13 cellular contexts compared by ENCODE assay signal in the genomic region with DNA sequence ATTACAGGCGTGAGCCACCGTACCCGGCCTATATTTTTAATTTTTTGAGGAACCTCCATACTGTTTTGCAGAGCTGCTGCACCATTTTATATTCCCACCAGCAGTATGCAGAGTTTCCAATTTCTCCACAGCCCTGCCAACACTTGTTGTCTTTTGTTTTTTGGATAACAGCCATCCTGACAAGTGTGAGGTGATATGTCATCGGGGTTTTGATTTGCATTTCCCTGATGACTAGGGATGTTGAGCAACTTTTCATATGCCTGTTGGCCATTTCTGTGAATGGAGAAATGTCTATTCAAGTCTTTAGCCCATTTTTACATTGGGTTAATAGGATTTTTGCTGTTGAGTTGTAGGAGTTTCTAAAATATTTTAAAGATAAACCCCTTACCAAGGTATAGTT. TPM values are rescaled to one million over a fixed set of nuclear protein-coding genes. Genes with fewer than 3 reads are reported as not detected.
A peak's percentile ranks its signal among the peaks of the same experiment; 100 is the strongest.
DNase-seq lines count a peak whose midpoint lies in the region; ATAC-seq, FAIRE-seq and TF ChIP-seq lines count a peak whose summit lies in the region.
"Had no signal": no experiment of that assay in that cellular context is flagged by ENCODE, and none has a peak within 500 bp of the region (broad histone marks: within the 10 kb centered on the region; RNA-seq: fewer than 3 reads in every experiment).

No MANE protein-coding gene starts in this region.

- intact Hi-C loops in PC-9 (cut with micrococcal nuclease; ENCODE audit: unreplicated experiment), result no loop called here
- intact Hi-C loops in pancreas (cut with DNase I), result no loop called here

- TF ChIP-seq CTCF in PC-9 (conservative IDR thresholded peaks at IDR 0.05), result no peak
- TF ChIP-seq CTCF in epithelial cell of proximal tubule (conservative IDR thresholded peaks at IDR 0.05; ENCODE audit: low read depth, low read length), result no peak
- TF ChIP-seq CTCF in pancreas (IDR thresholded peaks at IDR 0.05), result no peak

- POLR2A ChIA-PET in PC-9 (lab: Charles Lee; ENCODE audit: unreplicated experiment), result interaction anchor here (0.6 kb wide), 2 partner anchors 14 to 1992 kb away, joined by 4 to 5 read pairs; no protein-coding TSS in a partner anchor

- H3F3A ChIP-seq in PC-9 (ENCODE audit: insufficient read depth, low read depth), result peaks cover 23% of the 10 kb centered on the region

- H3K4me3 ChIP-seq in PC-9, result no peak overlapping the region
- H3K4me3 ChIP-seq in epithelial cell of proximal tubule (ENCODE audit: low read depth, low read length), result no peak overlapping the region
- H3K4me3 ChIP-seq in pancreas, result no peak overlapping the region
- H3K4me3 ChIP-seq: Peyer's patch, spleen had no signal

- no peak for FAIRE-seq in pancreas (lab: Jason Lieb, UNC)

- no peak overlapping the region for H2AFZ ChIP-seq in PC-9

- 0 out of 2 replicates have a peak, but pooled peaks cover 4% of the 10 kb centered on the region for H3K79me2 ChIP-seq in PC-9 (ENCODE audit: low read depth)

- CTCF ChIA-PET in PC-9 (lab: Charles Lee), result no interaction called here

- H3K4me1 ChIP-seq in PC-9 (replicated peaks; ENCODE audit: insufficient read depth) (peaks cover 39% of the 10 kb centered on the region), pancreas (peaks cover 7 to 22% (median 13%) of the 10 kb centered on the region in 3 donors)
- H3K4me1 ChIP-seq: Peyer's patch had no signal

- H3K9me3 ChIP-seq in PC-9 (ENCODE audit: insufficient read depth, low read depth) (no peaks in the 10 kb centered on the region), pancreas (no peaks in the 10 kb centered on the region)
- H3K9me3 ChIP-seq: Peyer's patch, spleen had no signal

- WGBS in pancreas, 2 donors, result 67% methylated on average over 4 of the region's 4 CpGs

- H3K27ac ChIP-seq in PC-9, result peak overlapping the region; percentile 67
- H3K27ac ChIP-seq in pancreas, result peak overlapping the region in 1 of 4 donors; percentile 46
- H3K27ac ChIP-seq: Peyer's patch, spleen had no signal

- H3K4me2 ChIP-seq in PC-9, result peak overlapping the region; percentile 44; the same call in 1 of the 2 replicates

- H3K27me3 ChIP-seq in PC-9 (ENCODE audit: insufficient read depth, low read depth) (no peaks in the 10 kb centered on the region), pancreas (no peaks in the 10 kb centered on the region)
- H3K27me3 ChIP-seq: Peyer's patch, spleen had no signal

- DNase-seq in GM04503 (ENCODE audit: low read depth), result peak; percentile 84
- DNase-seq in PC-9, result peak in 1 of 2 experiments; percentile 77
- DNase-seq in epithelial cell of proximal tubule (ENCODE audit: low read depth), result peak; percentile 78
- DNase-seq in pancreas, result peak in 2 of 6 donors; percentile 23 to 29
- DNase-seq in iPS-NIHi11 (ENCODE audit: low spot score), result no peak
- DNase-seq: activated B cell treated with CpG ODN at 0.5 μM for 24 hours; activated T-cell treated with anti-CD3 and anti-CD28 coated beads, Interleukin-2, amount 50 U/mL, for 4 hours; DMS79 treated with DMSO at 0.1 percent for 48 hours; NCI-H187 treated with DMSO at 0.1 percent for 48 hours; Peyer's patch; spleen had no signal

- ATAC-seq in pancreas, result peak; percentile 55 to 78 (median 70)
- ATAC-seq in HG03039 (IDR thresholded peaks at IDR 0.05; ENCODE audit: unreplicated experiment), result no peak
- ATAC-seq in HG03565 (IDR thresholded peaks at IDR 0.05; ENCODE audit: unreplicated experiment), result no peak
- ATAC-seq: activated T-cell treated with anti-CD3 and anti-CD28 coated beads, Interleukin-2, amount 50 U/mL, for 4 hours had no signal

- H4K20me1 ChIP-seq in PC-9 (ENCODE audit: insufficient read depth), result no peaks in the 10 kb centered on the region

- peaks cover 4% of the 10 kb centered on the region; the same call in 1 of the 2 replicates for H3K36me3 ChIP-seq in PC-9 (ENCODE audit: low read depth)
- peaks cover 0 to 15% (median 0%) of the 10 kb centered on the region in 3 donors for H3K36me3 ChIP-seq in pancreas

- no peaks in the 10 kb centered on the region for H3K9me2 ChIP-seq in PC-9 (ENCODE audit: insufficient read depth)

- no TSS peak for BruUV-seq in PC-9 (replicated peaks; lab: Mats Ljungman, UMichigan)

RNA-seq across cellular contexts. Expression of a gene that starts 22.2 kb away (rescaled TPM):
- 4.2 and 5.4 TPM in 2 replicates for total RNA-seq in PC-9 (2021)
- 20.3 and 25.5 TPM in 2 replicates for total RNA-seq in epithelial cell of proximal tubule
- total RNA-seq in pancreas, result 10 to 100 TPM in 4 of 6 donors, 1 to 10 TPM in 2; 8.4 to 19.8 (median 14.4) TPM
- 1 to 10 TPM; 1.8 to 1.9 TPM for polyA plus RNA-seq in pancreas

RNA-seq across cellular contexts. Expression of a gene that starts 50.4 kb away (rescaled TPM):
- total RNA-seq in PC-9 (2021) (31.4 and 35.2 TPM in 2 replicates), epithelial cell of proximal tubule (26.8 and 31.2 TPM in 2 replicates), pancreas (10 to 100 TPM; 11.8 to 18.4 (median 16.6) TPM)
- polyA plus RNA-seq in pancreas, result 10 to 100 TPM in 1 of 2 donors, 1 to 10 TPM in 1; 5.8 to 13.5 TPM

RNA-seq across cellular contexts. Expression of a gene that starts 50.5 kb away (rescaled TPM):
- total RNA-seq in PC-9 (2021) (7.6 and 9.2 TPM in 2 replicates), epithelial cell of proximal tubule (13.7 and 18.8 TPM in 2 replicates), pancreas (10 to 100 TPM in 1 of 6 donors, 1 to 10 TPM in 5; 5.4 to 10.0 (median 7.2) TPM)
- polyA plus RNA-seq in pancreas, result 10 to 100 TPM; 13.2 to 14.5 TPM

Comparison
In these comparisons a context has a peak if more than half of its experiments do, and no peak if none do; other contexts are left out.
1. ATAC-seq: peak in pancreas (4 of 4); none in HG03039 (single experiment) and HG03565 (single experiment).